11 cellular contexts compared by ENCODE assay signal in the genomic region with DNA sequence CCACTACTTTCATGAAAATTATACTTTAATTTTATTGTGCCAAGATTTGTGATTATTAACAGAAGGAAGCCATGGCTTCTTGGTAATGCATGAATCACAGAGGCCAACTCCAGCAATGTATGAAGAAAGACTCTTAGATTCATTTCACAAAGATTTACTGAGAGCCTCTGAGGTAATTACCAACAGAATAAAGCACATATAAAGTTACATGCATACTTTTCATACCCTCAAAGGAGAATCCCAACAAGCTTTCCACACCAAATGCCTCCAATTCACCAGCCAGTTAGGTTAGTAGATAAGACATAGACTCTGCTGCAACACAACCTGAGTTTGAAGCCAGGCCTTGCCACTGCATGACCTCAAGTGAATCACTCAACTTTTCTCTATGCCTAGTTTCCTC. TPM values are rescaled to one million over a fixed set of nuclear protein-coding genes. Genes with fewer than 3 reads are reported as not detected.
DNase-seq lines count a peak whose midpoint lies in the region; ATAC-seq and TF ChIP-seq lines count a peak whose summit lies in the region.
"Had no signal": no experiment of that assay in that cellular context is flagged by ENCODE, and none has a peak within 500 bp of the region (broad histone marks: within the 10 kb centered on the region; RNA-seq: fewer than 3 reads in every experiment).

No MANE protein-coding gene starts in this region.

- no peak overlapping the region for H2AFZ ChIP-seq in MM.1S (ENCODE audit: low read length)

- no peak overlapping the region for H3K9ac ChIP-seq in MM.1S (ENCODE audit: low read length)
- H3K9ac ChIP-seq: BLaER1 treated with 17β-estradiol and CSF1 and Interleukin-3, amounts not matched to agents 10 nM and 100 nM had no signal

- H3K9me3 Mint-ChIP-seq in activated naive CD4-positive, alpha-beta T cell treated with anti-CD3 and anti-CD28 coated beads, Interleukin-2, amount 10 ng/mL, durations not matched to agents 7 days and 5 days = no peaks in the 10 kb centered on the region

- no peaks in the 10 kb centered on the region for H3K27me3 ChIP-seq in MM.1S (replicated peaks; ENCODE audit: insufficient read depth, low read length)
- H3K27me3 ChIP-seq in gastroesophageal sphincter = no peaks in the 10 kb centered on the region
- H3K27me3 ChIP-seq: BLaER1 treated with 17β-estradiol and CSF1 and Interleukin-3, amounts not matched to agents 10 nM and 100 nM; gastrocnemius medialis had no signal

- peaks cover 61% of the 10 kb centered on the region for H3K4me1 Mint-ChIP-seq in activated naive CD4-positive, alpha-beta T cell treated with anti-CD3 and anti-CD28 coated beads, Interleukin-2, amount 10 ng/mL, durations not matched to agents 7 days and 5 days

- no peak for TF ChIP-seq POLR2A in gastroesophageal sphincter (IDR thresholded peaks at IDR 0.05)

- peaks cover 74% of the 10 kb centered on the region for H3K4me1 ChIP-seq in MM.1S (ENCODE audit: low read length)
- H3K4me1 ChIP-seq in gastroesophageal sphincter = no peaks in the 10 kb centered on the region

- peaks cover 28% of the 10 kb centered on the region for H3K36me3 Mint-ChIP-seq in activated naive CD4-positive, alpha-beta T cell treated with anti-CD3 and anti-CD28 coated beads, Interleukin-2, amount 10 ng/mL, durations not matched to agents 7 days and 5 days

- H3K4me2 ChIP-seq in MM.1S (ENCODE audit: low read depth, low read length) = peak overlapping the region; percentile 75

- H3K9me3 ChIP-seq in MM.1S (replicated peaks; ENCODE audit: insufficient read depth, low read length) (no peaks in the 10 kb centered on the region), gastroesophageal sphincter (no peaks in the 10 kb centered on the region)
- H3K9me3 ChIP-seq: gastrocnemius medialis had no signal

- no peak for ATAC-seq in gastroesophageal sphincter

- no peak for TF ChIP-seq EP300 in gastroesophageal sphincter (IDR thresholded peaks at IDR 0.05)

- CTCF ChIA-PET in activated naive CD4-positive, alpha-beta T cell treated with anti-CD3 and anti-CD28 coated beads, Interleukin-2, amount 10 ng/mL, durations not matched to agents 7 days and 5 days (lab: Charles Lee) = interaction anchor here (0.8 to 1.7 kb wide), 4 partner anchors 9 to 171 kb away, joined by 3 to 11 read pairs (median 3); no protein-coding TSS in a partner anchor

- peaks cover 59% of the 10 kb centered on the region for H3K79me2 ChIP-seq in MM.1S (ENCODE audit: low read length)

- no peaks in the 10 kb centered on the region; the same call in 1 of the 2 replicates for H3K36me3 ChIP-seq in MM.1S (replicated peaks; ENCODE audit: insufficient read depth, low read length)
- no peaks in the 10 kb centered on the region for H3K36me3 ChIP-seq in gastroesophageal sphincter
- H3K36me3 ChIP-seq: gastrocnemius medialis had no signal

- H3K27ac ChIP-seq in MM.1S (ENCODE audit: low read length) = peak overlapping the region; percentile 98
- H3K27ac ChIP-seq in gastroesophageal sphincter = no peak overlapping the region
- H3K27ac ChIP-seq: BLaER1 treated with 17β-estradiol and CSF1 and Interleukin-3, amounts not matched to agents 10 nM and 100 nM; gastrocnemius medialis had no signal

- H3K4me3 Mint-ChIP-seq in activated naive CD4-positive, alpha-beta T cell treated with anti-CD3 and anti-CD28 coated beads, Interleukin-2, amount 10 ng/mL, durations not matched to agents 7 days and 5 days = no peak overlapping the region

- H3K27ac Mint-ChIP-seq in activated naive CD4-positive, alpha-beta T cell treated with anti-CD3 and anti-CD28 coated beads, Interleukin-2, amount 10 ng/mL, durations not matched to agents 7 days and 5 days = peak overlapping the region; percentile 92

- H3K27me3 Mint-ChIP-seq in activated naive CD4-positive, alpha-beta T cell treated with anti-CD3 and anti-CD28 coated beads, Interleukin-2, amount 10 ng/mL, durations not matched to agents 7 days and 5 days = no peaks in the 10 kb centered on the region

- peaks cover 58% of the 10 kb centered on the region for H3F3A ChIP-seq in MM.1S (ENCODE audit: insufficient read depth, low read length)

- TF ChIP-seq CTCF in MM.1S (IDR thresholded peaks at IDR 0.05; ENCODE audit: low read length) = no peak
- no peak for TF ChIP-seq CTCF in choroid plexus epithelial cell (conservative IDR thresholded peaks at IDR 0.05; ENCODE audit: low read depth, low read length)
- no peak for TF ChIP-seq CTCF in gastroesophageal sphincter (IDR thresholded peaks at IDR 0.05)

- DNase-seq in activated naive CD4-positive, alpha-beta T cell treated with anti-CD3 and anti-CD28 coated beads, Interleukin-2, amount 10 ng/mL, durations not matched to agents 7 days and 5 days = no peak
- no peak for DNase-seq in activated naive CD4-positive, alpha-beta T cell treated with anti-CD3 and anti-CD28 coated beads, Interleukin-2, amount 50 U/mL, for 16 hours
- DNase-seq in MM.1S (no peak), choroid plexus epithelial cell (ENCODE audit: low read depth) (peak; percentile 64), skeletal muscle cell (ENCODE audit: low read depth) (peak; percentile 11), DMS153 treated with DMSO at 0.1 percent for 48 hours (lab: John Stamatoyannopoulos, UW; ENCODE audit: unreplicated experiment) (no peak)
- no peak for DNase-seq in stimulated activated CD4-positive, alpha-beta T cell treated with anti-CD3 and anti-CD28 coated beads, Interleukin-4, amount 100 ng/mL, for 1 hour
- DNase-seq: gastrocnemius medialis, NCI-H446 treated with DMSO at 0.1 percent for 48 hours had no signal

- H4K20me1 ChIP-seq in MM.1S (ENCODE audit: insufficient read depth, low read length) = no peaks in the 10 kb centered on the region

- H3K9me2 ChIP-seq in MM.1S (replicated peaks; ENCODE audit: insufficient read depth, low read length) = no peaks in the 10 kb centered on the region

- no peak overlapping the region for H3K4me3 ChIP-seq in MM.1S (ENCODE audit: low read length)
- no peak overlapping the region for H3K4me3 ChIP-seq in choroid plexus epithelial cell (ENCODE audit: low read depth, low read length)
- no peak overlapping the region for H3K4me3 ChIP-seq in skeletal muscle cell (ENCODE audit: low read depth, low read length)
- H3K4me3 ChIP-seq in gastroesophageal sphincter = no peak overlapping the region
- H3K4me3 ChIP-seq: BLaER1 treated with 17β-estradiol and CSF1 and Interleukin-3, amounts not matched to agents 10 nM and 100 nM; gastrocnemius medialis had no signal

RNA-seq across cellular contexts. Expression of gene HBS1L, which starts 41.9 kb away (rescaled TPM):
- 100 to 1,000 TPM in 1 of 4 donors, 10 to 100 TPM in 3; 56.5 to 159 (median 67.6) TPM for total RNA-seq in gastroesophageal sphincter

Comparison
In these comparisons a context has a peak if more than half of its experiments do, and no peak if none do; other contexts are left out.
1. DNase-seq: peak in choroid plexus epithelial cell (single experiment) and skeletal muscle cell (single experiment); none in activated naive CD4-positive, alpha-beta T cell treated with anti-CD3 and anti-CD28 coated beads, Interleukin-2, amount 10 ng/mL, durations not matched to agents 7 days and 5 days (single experiment), activated naive CD4-positive, alpha-beta T cell treated with anti-CD3 and anti-CD28 coated beads, Interleukin-2, amount 50 U/mL, for 16 hours (single experiment), MM.1S (single experiment), DMS153 treated with DMSO at 0.1 percent for 48 hours (single experiment) and stimulated activated CD4-positive, alpha-beta T cell treated with anti-CD3 and anti-CD28 coated beads, Interleukin-4, amount 100 ng/mL, for 1 hour (single experiment).